ENCODE assay signal across 2 cellular contexts in the genomic region with DNA sequence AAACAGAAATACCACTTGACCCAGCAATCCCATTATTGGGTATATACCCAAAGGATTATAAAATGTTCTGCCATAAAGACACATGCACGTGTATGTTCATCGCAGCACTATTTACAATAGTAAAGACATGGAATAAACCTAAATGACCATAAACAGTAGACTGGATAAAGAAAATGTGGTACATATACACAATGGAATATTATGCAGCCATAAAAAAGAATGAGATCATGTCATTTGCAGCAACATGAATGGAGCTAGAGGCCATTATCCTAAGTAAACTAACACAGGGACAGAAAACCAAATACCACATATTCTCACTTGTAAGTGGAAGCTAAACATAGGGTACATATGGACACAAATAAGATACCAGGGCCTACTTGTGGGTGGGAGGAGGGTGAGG.
ATAC-seq and TF ChIP-seq lines count a peak whose summit lies in the region.
"Not testable (repeated sequence)": the region's sequence is repeated elsewhere in the genome, so short reads cannot be mapped to it uniquely, and the experiment has no call there.

No MANE protein-coding gene starts in this region.

- H3K36me3 ChIP-seq in HEK293 (ENCODE audit: control insufficient read depth in 2 of 2, insufficient read depth in 1 of 2, low read length in 2 of 2), result not testable (repeated sequence)

- not testable (repeated sequence) for H3K4me3 ChIP-seq in HEK293 (ENCODE audit: low read depth, low read length)

- H3K4me1 ChIP-seq in HEK293 (ENCODE audit: control insufficient read depth, insufficient read depth, low read length), result not testable (repeated sequence)

- not testable (repeated sequence) for H3K27ac ChIP-seq in HEK293 (ENCODE audit: extremely low read depth, low read depth, low read length)

- POLR2A ChIA-PET in HEK293 (lab: Yijun Ruan, JAX), result not testable (repeated sequence)

- not testable (repeated sequence) for TF ChIP-seq CTCF in HEK293 (tag by site-specific recombination; IDR thresholded peaks at IDR 0.05)

- not testable (repeated sequence) for ATAC-seq in SK-N-SH treated with all-trans-retinoic acid at 6 μM for 48 hours

- H3K9me3 ChIP-seq in HEK293 (ENCODE audit: control insufficient read depth, insufficient read depth, low read depth, low read length), result not testable (repeated sequence)

- CTCF ChIA-PET in HEK293 (lab: Yijun Ruan, JAX), result not testable (repeated sequence)

TF ChIP-seq in HEK293, 187 proteins besides CTCF, POLR2A, EP300 and RAD21:
- peak; percentile 54; the same call in 1 of the 2 replicates for TF ChIP-seq ZNF146 (tag by site-specific recombination; IDR thresholded peaks at IDR 0.05)

TF ChIP-seq in SK-N-SH treated with all-trans-retinoic acid at 6 μM for 48 hours, 23 proteins besides CTCF, POLR2A, EP300 and RAD21:
- TF ChIP-seq ZNF8 (CRISPR knock-in tag; IDR thresholded peaks at IDR 0.05), result peak; percentile 73
